ENCODE assay signal across 8 cellular contexts in the genomic region with DNA sequence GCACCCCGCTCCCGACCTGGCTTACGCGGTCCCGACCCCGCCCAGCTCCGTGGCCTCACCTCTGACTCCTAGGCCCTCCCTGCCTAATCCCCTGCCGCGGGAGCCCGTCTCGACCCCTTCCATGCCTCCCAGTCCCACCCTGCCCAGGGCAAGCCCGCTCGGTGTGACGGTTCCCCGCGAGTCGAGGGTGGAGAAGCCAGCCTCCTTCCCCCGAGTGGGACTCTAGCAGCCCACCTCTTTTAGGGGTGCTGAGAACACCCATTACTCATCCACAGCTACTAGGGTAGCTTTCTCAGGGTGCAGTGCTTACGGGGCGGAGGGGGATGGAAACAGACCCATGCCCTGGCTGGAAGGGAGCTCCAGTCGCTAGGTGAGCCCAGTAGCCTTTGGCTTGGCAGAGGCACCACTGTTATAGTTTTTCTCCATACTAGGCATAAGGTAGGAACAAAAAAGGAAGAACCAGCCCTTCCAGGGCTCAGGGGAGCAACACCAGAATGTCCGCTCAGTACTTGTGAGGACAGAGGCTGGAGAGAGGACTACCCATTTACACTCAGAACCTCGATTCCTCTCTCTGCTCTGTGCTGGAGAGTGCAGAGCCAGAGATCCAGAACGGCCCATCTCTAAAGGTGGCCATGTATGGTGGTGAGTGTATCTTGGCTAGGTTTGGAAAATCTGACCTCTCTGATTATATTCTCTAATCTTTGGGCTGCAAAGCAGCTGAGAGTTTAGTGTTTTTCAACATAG. TPM values are rescaled to one million over a fixed set of nuclear protein-coding genes. Genes with fewer than 3 reads are reported as not detected.
DNase-seq lines count a peak whose midpoint lies in the region; ATAC-seq, FAIRE-seq and TF ChIP-seq lines count a peak whose summit lies in the region.

No MANE protein-coding gene starts in this region.

- H3K27ac ChIP-seq in kidney (ENCODE audit: low read depth in 2 of 2, low read length in 2 of 2): peak overlapping the region in 1 of 2 donors; percentile 30

- H3K27ac Mint-ChIP-seq in brain: peak overlapping the region; percentile 83 to 97 (median 91)
- H3K27ac Mint-ChIP-seq in stimulated activated memory B cell treated with anti-CD40 and anti-IgM and Interleukin-4, amounts not matched to agents 10 μg/mL and 1 μg/mL and 100 μg/mL, for 72 hours: peak overlapping the region; percentile 91

- H3K4me3 Mint-ChIP-seq in brain: peak overlapping the region; percentile 87 to 98 (median 93)
- peak overlapping the region; percentile 87 for H3K4me3 Mint-ChIP-seq in stimulated activated memory B cell treated with anti-CD40 and anti-IgM and Interleukin-4, amounts not matched to agents 10 μg/mL and 1 μg/mL and 100 μg/mL, for 72 hours

- intact Hi-C loops in kidney (cut with DNase I): no loop called here

- peaks cover 2 to 14% of the 10 kb centered on the region in 2 donors for H3K4me1 ChIP-seq in kidney (ENCODE audit: control insufficient read depth in 1 of 2, insufficient read depth in 1 of 2, low read depth in 1 of 2, low read length in 2 of 2)

- peaks cover 29% of the 10 kb centered on the region for H3K36me3 Mint-ChIP-seq in brain
- peaks cover 21% of the 10 kb centered on the region for H3K36me3 Mint-ChIP-seq in stimulated activated memory B cell treated with anti-CD40 and anti-IgM and Interleukin-4, amounts not matched to agents 10 μg/mL and 1 μg/mL and 100 μg/mL, for 72 hours

- H3K9me3 ChIP-seq in MG63 (no peaks in the 10 kb centered on the region), kidney (ENCODE audit: control insufficient read depth in 1 of 2, low read length in 2 of 2) (no peaks in the 10 kb centered on the region)

- DNase-seq in MG63 (peak; percentile 36), kidney (peak; percentile 92), foreskin melanocyte (no peak), NCI-H446 treated with DMSO at 0.1 percent for 48 hours (lab: John Stamatoyannopoulos, UW) (no peak)

- H3K9ac ChIP-seq in kidney (ENCODE audit: low read length in 2 of 2): peak overlapping the region; percentile 57 to 78

- H3K36me3 ChIP-seq in MG63: peaks cover 18% of the 10 kb centered on the region
- H3K36me3 ChIP-seq in kidney (ENCODE audit: control insufficient read depth in 1 of 2, insufficient read depth in 2 of 2, low read length in 2 of 2): peaks cover 14 to 31% of the 10 kb centered on the region in 2 donors

- TF ChIP-seq CTCF in GM12875 (IDR thresholded peaks at IDR 0.05; ENCODE audit: borderline replicate concordance, insufficient read depth, low read depth, low read length): no peak
- TF ChIP-seq CTCF in brain (conservative IDR thresholded peaks at IDR 0.05): no peak
- TF ChIP-seq CTCF in kidney (IDR thresholded peaks at IDR 0.05; ENCODE audit: borderline replicate concordance, extremely low read depth, insufficient read depth): no peak

- peaks cover 27% of the 10 kb centered on the region for H3K4me1 Mint-ChIP-seq in brain
- peaks cover 35% of the 10 kb centered on the region for H3K4me1 Mint-ChIP-seq in stimulated activated memory B cell treated with anti-CD40 and anti-IgM and Interleukin-4, amounts not matched to agents 10 μg/mL and 1 μg/mL and 100 μg/mL, for 72 hours

- peaks cover 0 to 14% (median 0%) of the 10 kb centered on the region in 5 experiments for H3K9me3 Mint-ChIP-seq in brain
- H3K9me3 Mint-ChIP-seq in stimulated activated memory B cell treated with anti-CD40 and anti-IgM and Interleukin-4, amounts not matched to agents 10 μg/mL and 1 μg/mL and 100 μg/mL, for 72 hours: no peaks in the 10 kb centered on the region

- ATAC-seq in stimulated activated memory B cell treated with anti-CD40 and anti-IgM and Interleukin-4, amounts not matched to agents 10 μg/mL and 1 μg/mL and 100 μg/mL, for 72 hours: no peak
- ATAC-seq in HG02588 (IDR thresholded peaks at IDR 0.05; ENCODE audit: unreplicated experiment): no peak

- peaks cover 18% of the 10 kb centered on the region for H3K27me3 Mint-ChIP-seq in brain
- peaks cover 9% of the 10 kb centered on the region for H3K27me3 Mint-ChIP-seq in stimulated activated memory B cell treated with anti-CD40 and anti-IgM and Interleukin-4, amounts not matched to agents 10 μg/mL and 1 μg/mL and 100 μg/mL, for 72 hours

- H3K4me3 ChIP-seq in GM12875 (ENCODE audit: low read depth, low read length) (peak overlapping the region; percentile 63), MG63 (peak overlapping the region; percentile 81), kidney (ENCODE audit: low read length in 2 of 2) (peak overlapping the region; percentile 59 to 90)

- FAIRE-seq in kidney (lab: Jason Lieb, UNC): no peak

- no peaks in the 10 kb centered on the region for H3K27me3 ChIP-seq in MG63

RNA-seq across cellular contexts. Expression of a gene that starts 0.6 kb away (rescaled TPM):
- total RNA-seq in MG63 (2014; rRNA removed; shearing (Covaris generic); ENCODE audit: low replicate concordance): 19.0 and 26.0 TPM in 2 replicates
- polyA plus RNA-seq in brain (ENCODE audit: insufficient read depth, low read depth, low replicate concordance): 70.8 TPM
- 36.5 TPM for total RNA-seq in kidney
- 33.4 TPM for polyA plus RNA-seq in kidney (ENCODE audit: insufficient read depth, low read depth, low replicate concordance)

RNA-seq across cellular contexts. Expression of a gene that starts 19.3 kb away (rescaled TPM):
- 35.7 and 47.2 TPM in 2 replicates for total RNA-seq in MG63 (2014; rRNA removed; shearing (Covaris generic); ENCODE audit: low replicate concordance)
- polyA plus RNA-seq in brain (ENCODE audit: insufficient read depth, low read depth, low replicate concordance) (42.2 TPM), kidney (ENCODE audit: insufficient read depth, low read depth, low replicate concordance) (50.5 TPM)
- total RNA-seq in kidney: 74.8 TPM

RNA-seq across cellular contexts. Expression of a gene that starts 19.4 kb away (rescaled TPM):
- 260 and 483 TPM in 2 replicates for total RNA-seq in MG63 (2014; rRNA removed; shearing (Covaris generic); ENCODE audit: low replicate concordance)
- 361 TPM for polyA plus RNA-seq in brain (ENCODE audit: insufficient read depth, low read depth, low replicate concordance)
- 260 TPM for total RNA-seq in kidney
- 718 TPM for polyA plus RNA-seq in kidney (ENCODE audit: insufficient read depth, low read depth, low replicate concordance)

RNA-seq across cellular contexts. Expression of a gene that starts 26.3 kb away (rescaled TPM):
- 91.6 and 144 TPM in 2 replicates for total RNA-seq in MG63 (2014; rRNA removed; shearing (Covaris generic); ENCODE audit: low replicate concordance)
- 6.2 TPM for polyA plus RNA-seq in brain (ENCODE audit: insufficient read depth, low read depth, low replicate concordance)
- 75.2 TPM for total RNA-seq in kidney
- polyA plus RNA-seq in kidney (ENCODE audit: insufficient read depth, low read depth, low replicate concordance): 32.1 TPM

RNA-seq across cellular contexts. Expression of a gene that starts 34.5 kb away (rescaled TPM):
- 1.8 and 5.0 TPM in 2 replicates for total RNA-seq in MG63 (2014; rRNA removed; shearing (Covaris generic); ENCODE audit: low replicate concordance)
- polyA plus RNA-seq in brain (ENCODE audit: insufficient read depth, low read depth, low replicate concordance) (9.2 TPM), kidney (ENCODE audit: insufficient read depth, low read depth, low replicate concordance) (538 TPM)
- 18.7 TPM for total RNA-seq in kidney

Comparison
In these comparisons a context has a peak if more than half of its experiments do, and no peak if none do; other contexts are left out.
1. DNase-seq: peak in MG63 (single experiment) and kidney (single experiment); none in foreskin melanocyte (single experiment) and NCI-H446 treated with DMSO at 0.1 percent for 48 hours (single experiment).
2. Peak in every context shown above with its lines, with median percentiles within 50 percentile points of each other: H3K4me3 ChIP-seq.